21 cellular contexts compared by ENCODE assay signal in genomic region chr16:14172200-14172805, GRCh38.
DNase-seq lines count a peak whose midpoint lies in the region; ATAC-seq, FAIRE-seq and TF ChIP-seq lines count a peak whose summit lies in the region.
"Had no signal": no experiment of that assay in that cellular context is flagged by ENCODE, and none has a peak within 500 bp of the region (broad histone marks: within the 10 kb centered on the region; RNA-seq: fewer than 3 reads in every experiment).

No MANE protein-coding gene starts in this region.

- FAIRE-seq in H1 (lab: Jason Lieb, UNC), result no peak
- FAIRE-seq: GM18507 had no signal

- peaks cover 6% of the 10 kb centered on the region for H3K36me3 Mint-ChIP-seq in osteocyte (ENCODE audit: unreplicated experiment)
- H3K36me3 Mint-ChIP-seq: CD14-positive monocyte had no signal

- H3K18ac ChIP-seq in H1 (ENCODE audit: extremely low read depth, low read length), result no peak overlapping the region

- no peak for TF ChIP-seq RAD21 in H1 (IDR thresholded peaks at IDR 0.05 in 1 of 2, conservative IDR thresholded peaks at IDR 0.05 in 1 of 2; ENCODE audit: low read depth in 2 of 2, low read length in 2 of 2)

- no peak overlapping the region for H3K4me3 Mint-ChIP-seq in osteocyte (ENCODE audit: unreplicated experiment)
- H3K4me3 Mint-ChIP-seq: activated naive CD8-positive, alpha-beta T cell; activated T-cell treated with anti-CD3 and anti-CD28 coated beads, Interleukin-2, amount 50 U/mL, for 72 hours; CD14-positive monocyte; naive B cell had no signal

- DNase-seq in EH (ENCODE audit: low read depth) (peak; percentile 85), LHCN-M2 (ENCODE audit: low read depth) (peak; percentile 34), H1 (ENCODE audit: low read depth in 1 of 2, low spot score in 2 of 2) (no peak), osteocyte (ENCODE audit: extremely low spot score, unreplicated experiment) (no peak), head of caudate nucleus (no peak), NOMO-1 (lab: John Stamatoyannopoulos, UW; ENCODE audit: unreplicated experiment in 2 of 2) (no peak), NOMO-1 treated with dmso at 0.1 percent for 144 hours (lab: John Stamatoyannopoulos, UW; ENCODE audit: unreplicated experiment) (no peak)
- DNase-seq: activated T-cell treated with anti-CD3 and anti-CD28 coated beads, Interleukin-2, amount 50 U/mL, for 72 hours; caudate nucleus; effector memory CD4-positive, alpha-beta T cell; H7; naive B cell; NCI-H2227 treated with DMSO at 0.1 percent for 48 hours; NK-92 treated with Interleukin-12 subunit alpha and Interleukin-12 subunit beta, amount 100 ng/mL, for 24 hours had no signal

- H4K8ac ChIP-seq in H1 (ENCODE audit: extremely low read depth, insufficient read depth, low read length), result no peak overlapping the region

- no peak for TF ChIP-seq CTCF in H1 (IDR thresholded peaks at IDR 0.05; ENCODE audit: control extremely low read depth in 1 of 3, insufficient read depth in 1 of 3, low read depth in 1 of 3, low read length in 3 of 3)
- TF ChIP-seq CTCF in osteocyte (IDR thresholded peaks at IDR 0.05), result no peak

- no peaks in the 10 kb centered on the region for H4K20me1 ChIP-seq in H1 (replicated peaks in 1 of 2; ENCODE audit: control insufficient read depth in 1 of 2, insufficient read depth in 2 of 2, low read length in 2 of 2)

- H3K27me3 Mint-ChIP-seq in osteocyte (ENCODE audit: unreplicated experiment), result no peaks in the 10 kb centered on the region
- H3K27me3 Mint-ChIP-seq: activated naive CD8-positive, alpha-beta T cell; naive B cell had no signal

- H3K27me3 ChIP-seq in H1 (replicated peaks in 1 of 4; ENCODE audit: control insufficient read depth in 3 of 4, extremely low read depth in 1 of 4, insufficient read depth in 3 of 4, low read length in 3 of 4), result no peaks in the 10 kb centered on the region
- H3K27me3 ChIP-seq: suprapubic skin had no signal

- H3K56ac ChIP-seq in H1 (replicated peaks; ENCODE audit: insufficient read length, low read depth, low read length), result no peak overlapping the region

- no peak overlapping the region for H3K27ac ChIP-seq in H1 (ENCODE audit: low read depth, low read length)
- H3K27ac ChIP-seq: parathyroid adenoma, suprapubic skin, VCaP had no signal

- no peak overlapping the region for H3K9ac ChIP-seq in H1 (replicated peaks in 1 of 4; ENCODE audit: extremely low read depth in 1 of 4, low read depth in 3 of 4, low read length in 3 of 4)
- H3K9ac ChIP-seq: parathyroid adenoma had no signal

- no peak overlapping the region for H4K5ac ChIP-seq in H1 (ENCODE audit: insufficient read length, low read depth, low read length)

- CTCF ChIA-PET in H1 (lab: Charles Lee; ENCODE audit: partially characterized antibody), result interaction anchor here (1.0 kb wide), 1 partner anchor 203 kb away, joined by 4 read pairs; no protein-coding TSS in a partner anchor

- peak overlapping the region; percentile 69 for H3K27ac Mint-ChIP-seq in osteocyte (ENCODE audit: unreplicated experiment)
- H3K27ac Mint-ChIP-seq: activated naive CD8-positive, alpha-beta T cell; naive B cell had no signal

- H3K4me2 ChIP-seq in H1 (ENCODE audit: insufficient read depth in 1 of 2, low read depth in 2 of 2, low read length in 2 of 2), result no peak overlapping the region

- no peak overlapping the region for H2AK5ac ChIP-seq in H1 (ENCODE audit: low read depth, low read length)

- H4K91ac ChIP-seq in H1 (replicated peaks; ENCODE audit: insufficient read length, low read length), result no peak overlapping the region

- no peak for ATAC-seq in GM19351 (IDR thresholded peaks at IDR 0.05; ENCODE audit: unreplicated experiment)
- ATAC-seq: activated T-cell treated with anti-CD3 and anti-CD28 coated beads, Interleukin-2, amount 50 U/mL, for 72 hours had no signal

- H3K14ac ChIP-seq in H1 (ENCODE audit: insufficient read length), result no peak overlapping the region

- POLR2A ChIA-PET in H1 (lab: Charles Lee; ENCODE audit: partially characterized antibody), result no interaction called here

- H3K4me1 ChIP-seq in H1 (replicated peaks in 1 of 4; ENCODE audit: control insufficient read depth in 3 of 4, insufficient read depth in 4 of 4, low read length in 3 of 4), result no peaks in the 10 kb centered on the region
- H3K4me1 ChIP-seq: parathyroid adenoma, suprapubic skin had no signal

- H3K4me3 ChIP-seq in H1 (ENCODE audit: extremely low read depth in 1 of 4, insufficient read depth in 2 of 4, low read depth in 3 of 4, low read length in 4 of 4), result no peak overlapping the region
- H3K4me3 ChIP-seq: suprapubic skin had no signal

- H2BK12ac ChIP-seq in H1 (ENCODE audit: low read depth, low read length), result no peak overlapping the region

- intact Hi-C loops in head of caudate nucleus (cut with DNase I), result no loop called here

- H3K9me3 ChIP-seq in H1 (ENCODE audit: insufficient read depth in 2 of 2, low read depth in 1 of 2, low read length in 1 of 2), result no peaks in the 10 kb centered on the region
- H3K9me3 ChIP-seq: suprapubic skin had no signal

- H2AFZ ChIP-seq in H1 (ENCODE audit: low read length), result no peak overlapping the region
- H2AFZ ChIP-seq: parathyroid adenoma had no signal

- WGBS in H1 (ENCODE audit: extremely low coverage in 1 of 2, insufficient coverage in 1 of 2, insufficient read length in 1 of 2, insufficient replicate concordance in 2 of 2, low coverage in 1 of 2, low lambda C conversion rate in 2 of 2, missing lambda C conversion rate in 1 of 2), 2 experiments, result 76 to 100% methylated on average over 2 to 3 of the region's 3 CpGs

- H2BK120ac ChIP-seq in H1 (replicated peaks; ENCODE audit: low read depth, low read length), result no peak overlapping the region

- peaks cover 0 to 3% of the 10 kb centered on the region in 2 experiments; a peak in 1 of 4 replicates for H3K79me2 ChIP-seq in H1 (ENCODE audit: control insufficient read depth in 1 of 2, insufficient read depth in 2 of 2, low read length in 2 of 2)

- no peaks in the 10 kb centered on the region for H3K23me2 ChIP-seq in H1 (ENCODE audit: low read depth, low read length)

- TF ChIP-seq POLR2A in H1 (IDR thresholded peaks at IDR 0.05; ENCODE audit: control extremely low read depth in 1 of 2, low read depth in 2 of 2, low read length in 2 of 2), result no peak

- TF ChIP-seq EP300 in H1 (IDR thresholded peaks at IDR 0.05; ENCODE audit: borderline replicate concordance in 1 of 2, low read depth in 2 of 2, low read length in 2 of 2), result no peak

- peaks cover 11% of the 10 kb centered on the region for H3K9me3 Mint-ChIP-seq in osteocyte (ENCODE audit: unreplicated experiment)

- H2BK5ac ChIP-seq in H1 (ENCODE audit: low read depth, low read length), result no peak overlapping the region

- H2BK15ac ChIP-seq in H1 (ENCODE audit: low read length), result no peak overlapping the region

- H3K4me1 Mint-ChIP-seq in osteocyte (ENCODE audit: unreplicated experiment), result peaks cover 23% of the 10 kb centered on the region

- no peak overlapping the region for H2BK20ac ChIP-seq in H1 (ENCODE audit: low read length)

- no peaks in the 10 kb centered on the region for H3K79me1 ChIP-seq in H1 (ENCODE audit: low read depth, low read length)

- no peak overlapping the region for H3K4ac ChIP-seq in H1 (replicated peaks; ENCODE audit: insufficient read length, low read depth, low read length)

- no peak overlapping the region for H3K23ac ChIP-seq in H1 (ENCODE audit: insufficient read length)

- H3K36me3 ChIP-seq in H1 (ENCODE audit: control insufficient read depth in 2 of 4, insufficient read depth in 4 of 4, low read length in 3 of 4), result no peaks in the 10 kb centered on the region
- H3K36me3 ChIP-seq: suprapubic skin had no signal

TF ChIP-seq in H1, 55 proteins besides CTCF, POLR2A, EP300 and RAD21:
- TF ChIP-seq CHD1 (IDR thresholded peaks at IDR 0.05; ENCODE audit: low read depth, low read length) (no peak), SIRT6 (IDR thresholded peaks at IDR 0.05; ENCODE audit: low read length) (no peak), YY1 (IDR thresholded peaks at IDR 0.05; ENCODE audit: low read depth, low read length) (no peak), SAP30 (IDR thresholded peaks at IDR 0.05; ENCODE audit: insufficient read depth, insufficient replicate concordance, low read length) (no peak), ZNF274 (IDR thresholded peaks at IDR 0.05; ENCODE audit: borderline replicate concordance, extremely low read depth, low read length) (no peak), PHF8 (conservative IDR thresholded peaks at IDR 0.05; ENCODE audit: low read depth, low read length) (no peak), CEBPB (IDR thresholded peaks at IDR 0.05; ENCODE audit: low read depth, low read length) (0 out of 2 replicates have a peak, but pooled peaks have one; percentile 27), RBBP5 (IDR thresholded peaks at IDR 0.05; ENCODE audit: borderline replicate concordance, low read depth, low read length) (no peak), CBX5 (IDR thresholded peaks at IDR 0.05; ENCODE audit: low read depth, low read length) (no peak)

Comparison
In these comparisons a context has a peak if more than half of its experiments do, and no peak if none do; other contexts are left out.
1. DNase-seq: peak in EH (single experiment) and LHCN-M2 (single experiment); none in H1 (0 of 2), osteocyte (single experiment), head of caudate nucleus (0 of 42), NOMO-1 (0 of 2) and NOMO-1 treated with dmso at 0.1 percent for 144 hours (single experiment).